Comparison of ENCODE assay signal across 27 cellular contexts in genomic region chr11:44223261-44223660, GRCh38.
DNase-seq lines count a peak whose midpoint lies in the region; ATAC-seq and TF ChIP-seq lines count a peak whose summit lies in the region.
"Had no signal": no experiment of that assay in that cellular context is flagged by ENCODE, and none has a peak within 500 bp of the region (broad histone marks: within the 10 kb centered on the region; RNA-seq: fewer than 3 reads in every experiment).

No MANE protein-coding gene starts in this region.

- H3K79me1 ChIP-seq in mesenchymal stem cell (replicated peaks; ENCODE audit: low read length, poor library complexity, severe bottlenecking), result peaks cover 3% of the 10 kb centered on the region

- no peak overlapping the region for H2AK5ac ChIP-seq in mesenchymal stem cell (ENCODE audit: low read length, severe bottlenecking)

- H3K27me3 ChIP-seq in mesenchymal stem cell (ENCODE audit: control insufficient read depth in 1 of 2, insufficient read depth in 1 of 2, low read length in 2 of 2), result no peaks in the 10 kb centered on the region
- H3K27me3 ChIP-seq in upper lobe of right lung, result no peaks in the 10 kb centered on the region
- H3K27me3 ChIP-seq: adrenal gland, neural progenitor cell, sigmoid colon had no signal

- H2BK5ac ChIP-seq in mesenchymal stem cell (ENCODE audit: low read depth, low read length, poor library complexity, severe bottlenecking), result no peak overlapping the region

- peak; percentile 33 for DNase-seq in ELR (ENCODE audit: low read depth)
- DNase-seq in NCI-H2171 treated with DMSO at 0.1 percent for 48 hours (lab: John Stamatoyannopoulos, UW), result peak; percentile 83
- peak; percentile 28 for DNase-seq in astrocyte of the spinal cord (ENCODE audit: low read depth, low spot score)
- peak; percentile 17 for DNase-seq in mesenchymal stem cell
- DNase-seq in NCI-H2227 treated with DMSO at 0.1 percent for 48 hours (lab: John Stamatoyannopoulos, UW), result no peak
- no peak for DNase-seq in upper lobe of right lung
- DNase-seq: activated CD4-positive, alpha-beta T cell treated with anti-CD3 and anti-CD28 coated beads, Interleukin-2, amount 50 U/mL, for 48 hours; activated gamma-delta T cell; activated T-cell treated with anti-CD3 and anti-CD28 coated beads for 4 hours; adrenal gland; AML-193; CD8-positive, alpha-beta memory T cell; DMS53; effector CD8-positive, alpha-beta T cell; erythroblast; GOT3; kidney glomerular epithelial cell; NCI-H2081; NCI-H524 treated with DMSO at 0.1 percent for 48 hours; sigmoid colon; T-helper 9 cell had no signal

- no peak overlapping the region for H3K18ac ChIP-seq in mesenchymal stem cell (ENCODE audit: low read depth in 1 of 2, low read length in 2 of 2)

- TF ChIP-seq CTCF in astrocyte of the spinal cord (IDR thresholded peaks at IDR 0.05; ENCODE audit: low read depth, low read length), result no peak
- no peak for TF ChIP-seq CTCF in upper lobe of right lung (IDR thresholded peaks at IDR 0.05)

- in situ Hi-C loops in astrocyte of the spinal cord (cut with HindIII; ENCODE audit: low sequenced_read_pairs), result no loop called here

- H4K8ac ChIP-seq in mesenchymal stem cell (ENCODE audit: low read length), result no peak overlapping the region

- no peaks in the 10 kb centered on the region for H3K36me3 ChIP-seq in mesenchymal stem cell (ENCODE audit: control insufficient read depth in 1 of 2, insufficient read depth in 2 of 2, low read depth in 1 of 2, low read length in 2 of 2)
- H3K36me3 ChIP-seq in upper lobe of right lung, result no peaks in the 10 kb centered on the region
- H3K36me3 ChIP-seq: adrenal gland, neural progenitor cell, sigmoid colon had no signal

- no peak overlapping the region for H2AFZ ChIP-seq in mesenchymal stem cell (ENCODE audit: low read depth, low read length)
- H2AFZ ChIP-seq: neural progenitor cell had no signal

- intact Hi-C loops in upper lobe of right lung (cut with DNase I), result no loop called here

- H2BK12ac ChIP-seq in mesenchymal stem cell (ENCODE audit: low read length in 2 of 2), result no peak overlapping the region

- no peak overlapping the region for H3K4me3 ChIP-seq in astrocyte of the spinal cord (ENCODE audit: low read depth, low read length)
- H3K4me3 ChIP-seq in mesenchymal stem cell (ENCODE audit: insufficient read depth in 1 of 2, low read depth in 1 of 2, low read length in 2 of 2), result no peak overlapping the region
- H3K4me3 ChIP-seq in upper lobe of right lung, result no peak overlapping the region
- H3K4me3 ChIP-seq: adrenal gland, neural progenitor cell, sigmoid colon had no signal

- H3K27ac ChIP-seq in mesenchymal stem cell (ENCODE audit: low read length, poor library complexity, severe bottlenecking) (no peak overlapping the region), upper lobe of right lung (no peak overlapping the region)
- H3K27ac ChIP-seq: adrenal gland, HL-60, neural progenitor cell, RWPE1, sigmoid colon had no signal

- no peak for ATAC-seq in GM19452 (IDR thresholded peaks at IDR 0.05; ENCODE audit: unreplicated experiment)
- no peak for ATAC-seq in upper lobe of right lung
- no peak for ATAC-seq in GM18909 (IDR thresholded peaks at IDR 0.05; ENCODE audit: poor library complexity, unreplicated experiment)
- ATAC-seq: WTC11 had no signal

- H3K4ac ChIP-seq in mesenchymal stem cell (ENCODE audit: low read depth in 1 of 2, low read length in 2 of 2), result no peak overlapping the region

- peaks cover 4% of the 10 kb centered on the region for H3K4me1 ChIP-seq in mesenchymal stem cell (ENCODE audit: control insufficient read depth, insufficient read depth, low read depth, low read length)
- no peaks in the 10 kb centered on the region for H3K4me1 ChIP-seq in upper lobe of right lung
- H3K4me1 ChIP-seq: neural progenitor cell had no signal

- no peak overlapping the region for H3K23ac ChIP-seq in mesenchymal stem cell (ENCODE audit: low read length in 2 of 2)

- no peak overlapping the region for H3K14ac ChIP-seq in mesenchymal stem cell (ENCODE audit: low read length in 2 of 2)

- H2BK120ac ChIP-seq in mesenchymal stem cell (ENCODE audit: low read depth, low read length), result no peak overlapping the region

- H3K9ac ChIP-seq in mesenchymal stem cell (ENCODE audit: low read length), result no peak overlapping the region
- H3K9ac ChIP-seq: neural progenitor cell had no signal

- H4K91ac ChIP-seq in mesenchymal stem cell (ENCODE audit: low read length), result no peak overlapping the region

- H2BK15ac ChIP-seq in mesenchymal stem cell (ENCODE audit: low read depth, poor library complexity, severe bottlenecking), result no peak overlapping the region

- no peak overlapping the region for H3K4me2 ChIP-seq in mesenchymal stem cell (ENCODE audit: low read length, poor library complexity, severe bottlenecking)
- H3K4me2 ChIP-seq: neural progenitor cell had no signal

- no peaks in the 10 kb centered on the region for H3K9me3 ChIP-seq in mesenchymal stem cell (ENCODE audit: control insufficient read depth, low read length)
- no peaks in the 10 kb centered on the region for H3K9me3 ChIP-seq in upper lobe of right lung
- H3K9me3 ChIP-seq: adrenal gland, sigmoid colon had no signal

Comparison
In these comparisons a context has a peak if more than half of its experiments do, and no peak if none do; other contexts are left out.
1. DNase-seq: peak in ELR (single experiment), NCI-H2171 treated with DMSO at 0.1 percent for 48 hours (single experiment), astrocyte of the spinal cord (single experiment) and mesenchymal stem cell (single experiment); none in NCI-H2227 treated with DMSO at 0.1 percent for 48 hours (single experiment) and upper lobe of right lung (single experiment).